ENCODE assay signal across 12 cellular contexts in the genomic region with DNA sequence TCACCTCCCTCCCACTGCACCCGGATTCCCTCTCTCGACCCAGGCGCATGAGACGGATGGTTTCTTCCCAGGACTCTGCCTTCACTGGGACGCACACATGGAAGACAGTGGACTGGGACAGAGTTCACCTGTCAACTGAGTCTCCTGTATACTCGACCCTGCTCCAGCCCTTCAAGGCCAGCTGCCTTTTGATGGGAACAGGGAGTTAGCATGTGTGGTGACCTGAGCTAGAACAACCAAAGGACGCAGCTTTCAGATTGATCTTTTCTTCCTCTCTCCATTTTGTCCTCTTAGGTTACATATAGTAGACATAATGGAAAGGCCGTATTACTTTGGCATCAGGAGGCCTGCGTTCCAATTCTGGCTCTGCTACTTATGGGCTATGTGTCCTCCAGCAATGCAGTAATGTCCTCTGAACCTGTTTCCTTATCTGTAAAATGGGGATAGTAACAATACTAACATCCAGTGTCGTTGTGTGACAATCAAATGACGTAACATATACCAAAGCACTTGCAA.
A peak's percentile ranks its signal among the peaks of the same experiment; 100 is the strongest.
DNase-seq lines count a peak whose midpoint lies in the region; ATAC-seq and TF ChIP-seq lines count a peak whose summit lies in the region.
"Had no signal": no experiment of that assay in that cellular context is flagged by ENCODE, and none has a peak within 500 bp of the region (broad histone marks: within the 10 kb centered on the region; RNA-seq: fewer than 3 reads in every experiment).

No MANE protein-coding gene starts in this region.

- H3K27ac Mint-ChIP-seq in glutamatergic neuron (ENCODE audit: unreplicated experiment): no peak overlapping the region

- H3K9me3 ChIP-seq in heart left ventricle (no peaks in the 10 kb centered on the region), right atrium auricular region (no peaks in the 10 kb centered on the region), HUES48 (ENCODE audit: control insufficient read depth, insufficient read depth, low read length) (no peaks in the 10 kb centered on the region), thoracic aorta (no peaks in the 10 kb centered on the region), Peyer's patch (no peaks in the 10 kb centered on the region)
- H3K9me3 ChIP-seq: BE2C had no signal

- H3K36me3 ChIP-seq in heart left ventricle (no peaks in the 10 kb centered on the region), right atrium auricular region (no peaks in the 10 kb centered on the region), HUES48 (ENCODE audit: control insufficient read depth, insufficient read depth, low read length) (no peaks in the 10 kb centered on the region), thoracic aorta (no peaks in the 10 kb centered on the region), Peyer's patch (no peaks in the 10 kb centered on the region)
- H3K36me3 ChIP-seq: BE2C had no signal

- H3K4me3 ChIP-seq in heart left ventricle (peak overlapping the region in 8 of 12 donors; percentile 4 to 37 (median 26)), right atrium auricular region (peak overlapping the region in 1 of 2 donors; percentile 37), HUES48 (ENCODE audit: low read depth, low read length) (peak overlapping the region; percentile 53), thoracic aorta (peak overlapping the region; percentile 19), Peyer's patch (no peak overlapping the region)
- H3K4me3 ChIP-seq: SK-N-MC had no signal

- H3K27me3 Mint-ChIP-seq in glutamatergic neuron (ENCODE audit: unreplicated experiment): peaks cover 2% of the 10 kb centered on the region

- DNase-seq in heart left ventricle (no peak), right atrium auricular region (ENCODE audit: low spot score) (no peak), glutamatergic neuron (no peak), thoracic aorta (ENCODE audit: low spot score) (no peak), Peyer's patch (no peak), GM13977 (ENCODE audit: low spot score) (no peak)
- DNase-seq: activated T-cell treated with anti-CD3 and anti-CD28 coated beads for 4 hours, BE2C, NCI-H1694 treated with DMSO at 0.1 percent for 48 hours had no signal

- intact Hi-C loops in heart left ventricle (cut with DNase I): no loop called here

- peaks cover 0 to 20% (median 0%) of the 10 kb centered on the region in 9 donors for H3K27me3 ChIP-seq in heart left ventricle
- H3K27me3 ChIP-seq in right atrium auricular region: no peaks in the 10 kb centered on the region
- peaks cover 4% of the 10 kb centered on the region; the same call in 1 of the 2 replicates for H3K27me3 ChIP-seq in HUES48 (ENCODE audit: control insufficient read depth, insufficient read depth, low read length)
- no peaks in the 10 kb centered on the region for H3K27me3 ChIP-seq in thoracic aorta (replicated peaks; ENCODE audit: insufficient read depth)
- no peaks in the 10 kb centered on the region for H3K27me3 ChIP-seq in Peyer's patch
- H3K27me3 ChIP-seq: BE2C had no signal

- in situ Hi-C loops in GM13977 (cut with MboI; ENCODE audit: low pct_unique_long_range_greater_than_20kb, low sequenced_read_pairs, unreplicated experiment): loop anchor here (25.0 kb wide), 1 partner anchor 670 kb away; a partner anchor contains a TSS

- WGBS in heart left ventricle, 4 donors: 45 to 52% (median 49%) methylated on average over 11 of the region's 11 CpGs

- no peak overlapping the region for H3K9ac ChIP-seq in HUES48 (ENCODE audit: low read depth, low read length)

- TF ChIP-seq CTCF in heart left ventricle (IDR thresholded peaks at IDR 0.05): no peak
- no peak for TF ChIP-seq CTCF in right atrium auricular region (IDR thresholded peaks at IDR 0.05)
- no peak for TF ChIP-seq CTCF in glutamatergic neuron (IDR thresholded peaks at IDR 0.05; ENCODE audit: partially characterized antibody, unreplicated experiment)
- no peak for TF ChIP-seq CTCF in thoracic aorta (IDR thresholded peaks at IDR 0.05)
- no peak for TF ChIP-seq CTCF in Peyer's patch (IDR thresholded peaks at IDR 0.05)
- no peak for TF ChIP-seq CTCF in GM13977 (IDR thresholded peaks at IDR 0.05; ENCODE audit: extremely low read depth, insufficient read depth, missing control alignments)

- no peaks in the 10 kb centered on the region for H3K9me3 Mint-ChIP-seq in glutamatergic neuron (ENCODE audit: unreplicated experiment)

- H3K27ac ChIP-seq in heart left ventricle (no peak overlapping the region), right atrium auricular region (no peak overlapping the region), HUES48 (ENCODE audit: low read depth, low read length) (no peak overlapping the region), thoracic aorta (no peak overlapping the region), Peyer's patch (no peak overlapping the region)
- H3K27ac ChIP-seq: SK-N-MC had no signal

- H3K4me1 ChIP-seq in heart left ventricle (peaks cover 0 to 6% (median 0%) of the 10 kb centered on the region in 12 donors), right atrium auricular region (peaks cover 0 to 5% of the 10 kb centered on the region in 2 donors), HUES48 (ENCODE audit: control insufficient read depth, insufficient read depth, low read length) (no peaks in the 10 kb centered on the region), thoracic aorta (ENCODE audit: control insufficient read depth in 1 of 2, low read depth in 2 of 2) (no peaks in the 10 kb centered on the region), Peyer's patch (no peaks in the 10 kb centered on the region)
- H3K4me1 ChIP-seq: BE2C had no signal

- no peaks in the 10 kb centered on the region for H3K36me3 Mint-ChIP-seq in glutamatergic neuron (ENCODE audit: unreplicated experiment)

- H3K4me3 Mint-ChIP-seq in glutamatergic neuron (ENCODE audit: unreplicated experiment): peak overlapping the region; percentile 34

- H3K4me1 Mint-ChIP-seq in glutamatergic neuron (ENCODE audit: low read depth, unreplicated experiment): peaks cover 16% of the 10 kb centered on the region

- peak in 2 of 4 donors; percentile 22 to 36 for ATAC-seq in heart left ventricle
- no peak for ATAC-seq in thoracic aorta (ENCODE audit: insufficient number of reproducible peaks, low FRiP score, low read depth)
- no peak for ATAC-seq in HG03095 (IDR thresholded peaks at IDR 0.05; ENCODE audit: unreplicated experiment)

- TF ChIP-seq POLR2A in heart left ventricle (IDR thresholded peaks at IDR 0.05) (no peak), Peyer's patch (IDR thresholded peaks at IDR 0.05) (no peak)

Comparison
In these comparisons a context has a peak if more than half of its experiments do, and no peak if none do; other contexts are left out.
1. H3K4me3 ChIP-seq: peak in heart left ventricle (8 of 12), HUES48 (single experiment) and thoracic aorta (single experiment); none in Peyer's patch (0 of 4).